ENCODE assay signal across 26 cellular contexts in the genomic region with DNA sequence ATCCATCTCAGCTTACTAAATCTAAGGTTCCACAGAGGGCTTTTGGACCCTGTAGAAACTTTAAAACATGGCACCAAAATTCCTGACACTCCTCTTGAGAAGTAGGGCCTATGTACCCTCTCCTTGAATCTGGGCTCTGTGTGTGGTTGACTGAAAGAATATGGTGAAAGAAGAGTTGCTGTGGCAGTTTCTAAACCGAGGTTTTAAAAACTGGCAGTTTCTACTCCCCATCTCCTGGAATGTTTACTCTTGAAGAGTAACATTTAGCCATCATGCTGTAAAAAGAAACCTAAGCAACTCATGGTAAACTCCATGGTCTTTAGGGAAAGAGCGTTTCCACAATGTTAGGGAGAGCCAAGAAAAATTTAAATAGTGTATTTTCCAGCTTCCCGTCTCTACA. TPM values are rescaled to one million over a fixed set of nuclear protein-coding genes. Genes with fewer than 3 reads are reported as not detected.
DNase-seq lines count a peak whose midpoint lies in the region; ATAC-seq and TF ChIP-seq lines count a peak whose summit lies in the region.
"Had no signal": no experiment of that assay in that cellular context is flagged by ENCODE, and none has a peak within 500 bp of the region (broad histone marks: within the 10 kb centered on the region; RNA-seq: fewer than 3 reads in every experiment).

No MANE protein-coding gene starts in this region.

- H3K9me3 Mint-ChIP-seq in MCF 10A (ENCODE audit: unreplicated experiment): no peaks in the 10 kb centered on the region
- no peaks in the 10 kb centered on the region for H3K9me3 Mint-ChIP-seq in WTC11
- H3K9me3 Mint-ChIP-seq in activated naive CD8-positive, alpha-beta T cell treated with anti-CD3 and anti-CD28 coated beads, Interleukin-2, amount 50 U/mL, for 24 hours: no peaks in the 10 kb centered on the region
- H3K9me3 Mint-ChIP-seq: CD14-positive monocyte; CD4-positive, alpha-beta T cell; CD8-positive, alpha-beta memory T cell; GM23338; H9; HFFc6 had no signal

- BruUV-seq in MCF 10A (replicated peaks; lab: Mats Ljungman, UMichigan): no TSS peak

- H3K27me3 ChIP-seq in breast epithelium (no peaks in the 10 kb centered on the region), esophagus squamous epithelium (no peaks in the 10 kb centered on the region), suprapubic skin (no peaks in the 10 kb centered on the region)
- H3K27me3 ChIP-seq: BE2C; BLaER1 treated with 17β-estradiol and CSF1 and Interleukin-3, amounts not matched to agents 10 nM and 100 nM had no signal

- intact Hi-C loops in breast epithelium (cut with DNase I; ENCODE audit: low total_unique reads): no loop called here
- intact Hi-C loops in MCF 10A (cut with micrococcal nuclease): no loop called here
- intact Hi-C loops in esophagus squamous epithelium (cut with DNase I): no loop called here

- H3K4me3 Mint-ChIP-seq in MCF 10A (ENCODE audit: unreplicated experiment) (no peak overlapping the region), WTC11 (no peak overlapping the region)
- no peak overlapping the region for H3K4me3 Mint-ChIP-seq in activated naive CD8-positive, alpha-beta T cell treated with anti-CD3 and anti-CD28 coated beads, Interleukin-2, amount 50 U/mL, for 24 hours
- H3K4me3 Mint-ChIP-seq: CD14-positive monocyte; CD4-positive, alpha-beta T cell; GM23338; H9; HFFc6 had no signal

- WGBS in esophagus squamous epithelium, 2 donors: 95 to 100% methylated on average over 3 of the region's 3 CpGs
- WGBS in suprapubic skin: 93% methylated on average over 3 of the region's 3 CpGs

- TF ChIP-seq CTCF in breast epithelium (IDR thresholded peaks at IDR 0.05) (no peak), MCF 10A (IDR thresholded peaks at IDR 0.05; ENCODE audit: unreplicated experiment) (no peak), WTC11 (IDR thresholded peaks at IDR 0.05) (no peak), esophagus squamous epithelium (IDR thresholded peaks at IDR 0.05) (no peak), suprapubic skin (IDR thresholded peaks at IDR 0.05) (no peak)

- CTCF ChIA-PET in MCF 10A (lab: Yijun Ruan, JAX) (interaction anchor here (0.6 to 6.6 kb wide), 3 partner anchors 137 to 1236 kb away, joined by 3 to 36 read pairs (median 3); partner anchors contain the start of gene PDZK1IP1), WTC11 (lab: Charles Lee) (no interaction called here)

- H3K27me3 Mint-ChIP-seq in MCF 10A (ENCODE audit: insufficient read depth, unreplicated experiment) (no peaks in the 10 kb centered on the region), WTC11 (ENCODE audit: low read depth) (no peaks in the 10 kb centered on the region)
- H3K27me3 Mint-ChIP-seq in activated naive CD8-positive, alpha-beta T cell treated with anti-CD3 and anti-CD28 coated beads, Interleukin-2, amount 50 U/mL, for 24 hours: no peaks in the 10 kb centered on the region
- H3K27me3 Mint-ChIP-seq: CD4-positive, alpha-beta T cell; CD8-positive, alpha-beta memory T cell had no signal

- no peaks in the 10 kb centered on the region for H3K36me3 Mint-ChIP-seq in MCF 10A (ENCODE audit: insufficient read depth, unreplicated experiment)
- no peaks in the 10 kb centered on the region for H3K36me3 Mint-ChIP-seq in WTC11
- H3K36me3 Mint-ChIP-seq in activated naive CD8-positive, alpha-beta T cell treated with anti-CD3 and anti-CD28 coated beads, Interleukin-2, amount 50 U/mL, for 24 hours (ENCODE audit: low read depth): no peaks in the 10 kb centered on the region
- H3K36me3 Mint-ChIP-seq: CD14-positive monocyte; CD8-positive, alpha-beta memory T cell had no signal

- H3K4me1 Mint-ChIP-seq in MCF 10A (ENCODE audit: insufficient read depth, unreplicated experiment) (no peaks in the 10 kb centered on the region), WTC11 (no peaks in the 10 kb centered on the region)
- no peaks in the 10 kb centered on the region for H3K4me1 Mint-ChIP-seq in activated naive CD8-positive, alpha-beta T cell treated with anti-CD3 and anti-CD28 coated beads, Interleukin-2, amount 50 U/mL, for 24 hours
- H3K4me1 Mint-ChIP-seq: CD14-positive monocyte; CD8-positive, alpha-beta memory T cell; GM23338 had no signal

- TF ChIP-seq EP300 in suprapubic skin (IDR thresholded peaks at IDR 0.05): no peak

- no peak for DNase-seq in breast epithelium (ENCODE audit: low spot score in 2 of 2)
- no peak for DNase-seq in MCF 10A (ENCODE audit: unreplicated experiment)
- no peak for DNase-seq in WTC11 (ENCODE audit: low spot score)
- DNase-seq in esophagus squamous epithelium (lab: John Stamatoyannopoulos, UW): no peak
- DNase-seq in suprapubic skin (ENCODE audit: low spot score in 2 of 2): no peak
- DNase-seq in amygdala (lab: John Stamatoyannopoulos, UW): no peak
- DNase-seq in activated naive CD8-positive, alpha-beta T cell treated with anti-CD3 and anti-CD28 coated beads, Interleukin-2, amount 50 U/mL, for 24 hours: no peak
- DNase-seq: 8988T; ACHN; AML-193; BE2C; CD4-positive, alpha-beta T cell; CD8-positive, alpha-beta memory T cell; DMS 273 treated with DMSO at 0.1 percent for 48 hours; DMS79; EL; GDM1; H9; HFFc6 had no signal

- ATAC-seq in WTC11 (no peak), SK-N-SH treated with all-trans-retinoic acid at 6 μM for 48 hours (no peak)
- ATAC-seq in activated naive CD8-positive, alpha-beta T cell treated with anti-CD3 and anti-CD28 coated beads, Interleukin-2, amount 50 U/mL, for 24 hours: no peak
- ATAC-seq: A549, GM12878, GM23338, HCT116 had no signal

- H3K27ac ChIP-seq in breast epithelium (peak overlapping the region; percentile 33 to 41), esophagus squamous epithelium (peak overlapping the region in 3 of 4 donors; percentile 21 to 77 (median 67)), suprapubic skin (peak overlapping the region; percentile 50)
- H3K27ac ChIP-seq: A549; BLaER1 treated with 17β-estradiol and CSF1 and Interleukin-3, amounts not matched to agents 10 nM and 100 nM had no signal

- H3K9me3 ChIP-seq in breast epithelium (no peaks in the 10 kb centered on the region), esophagus squamous epithelium (no peaks in the 10 kb centered on the region), suprapubic skin (no peaks in the 10 kb centered on the region)
- H3K9me3 ChIP-seq: A549; BE2C; BLaER1 treated with 17β-estradiol and CSF1 and Interleukin-3, amounts not matched to agents 10 nM and 100 nM had no signal

- H3K4me1 ChIP-seq in breast epithelium (no peaks in the 10 kb centered on the region), esophagus squamous epithelium (peaks cover 9 to 60% (median 16%) of the 10 kb centered on the region in 3 donors), suprapubic skin (peaks cover 21% of the 10 kb centered on the region)
- H3K4me1 ChIP-seq: BE2C had no signal

- H3K4me3 ChIP-seq in breast epithelium (no peak overlapping the region), esophagus squamous epithelium (no peak overlapping the region), suprapubic skin (no peak overlapping the region)
- H3K4me3 ChIP-seq: A549; BLaER1 treated with 17β-estradiol and CSF1 and Interleukin-3, amounts not matched to agents 10 nM and 100 nM; GM12878; GM23338 had no signal

- no peak for TF ChIP-seq POLR2A in breast epithelium (IDR thresholded peaks at IDR 0.05)
- no peak for TF ChIP-seq POLR2A in esophagus squamous epithelium (IDR thresholded peaks at IDR 0.05)
- TF ChIP-seq POLR2A in suprapubic skin (IDR thresholded peaks at IDR 0.05): no peak

- no peak overlapping the region for H3K27ac Mint-ChIP-seq in MCF 10A (ENCODE audit: low read depth, unreplicated experiment)
- peak overlapping the region; percentile 36; the same call in 1 of the 2 replicates for H3K27ac Mint-ChIP-seq in WTC11
- no peak overlapping the region for H3K27ac Mint-ChIP-seq in activated naive CD8-positive, alpha-beta T cell treated with anti-CD3 and anti-CD28 coated beads, Interleukin-2, amount 50 U/mL, for 24 hours
- H3K27ac Mint-ChIP-seq: CD14-positive monocyte; CD4-positive, alpha-beta T cell; GM23338; H9; HFFc6 had no signal

- H3K36me3 ChIP-seq in breast epithelium: no peaks in the 10 kb centered on the region
- no peaks in the 10 kb centered on the region for H3K36me3 ChIP-seq in esophagus squamous epithelium
- no peaks in the 10 kb centered on the region for H3K36me3 ChIP-seq in suprapubic skin
- H3K36me3 ChIP-seq: BE2C; BLaER1 treated with 17β-estradiol and CSF1 and Interleukin-3, amounts not matched to agents 10 nM and 100 nM had no signal

- POLR2A ChIA-PET in MCF 10A (lab: Yijun Ruan, JAX) (no interaction called here), WTC11 (lab: Charles Lee) (no interaction called here)

TF ChIP-seq in WTC11, 78 proteins besides CTCF, POLR2A, EP300 and RAD21 (continues in another document):
- TF ChIP-seq HMGA2 (CRISPR knock-in tag; IDR thresholded peaks at IDR 0.05) (no peak), ZNF416 (CRISPR knock-in tag; IDR thresholded peaks at IDR 0.05) (no peak), IRF2 (CRISPR knock-in tag; IDR thresholded peaks at IDR 0.05; ENCODE audit: borderline replicate concordance, low read depth) (no peak)

TF ChIP-seq in SK-N-SH treated with all-trans-retinoic acid at 6 μM for 48 hours, 23 proteins besides CTCF, POLR2A, EP300 and RAD21 (continues in another document):
- TF ChIP-seq ZFP30 (CRISPR knock-in tag; IDR thresholded peaks at IDR 0.05): no peak
- TF ChIP-seq ESRRG (CRISPR knock-in tag; IDR thresholded peaks at IDR 0.05): no peak
- no peak for TF ChIP-seq TCF4 (CRISPR knock-in tag; IDR thresholded peaks at IDR 0.05; ENCODE audit: borderline replicate concordance)
- TF ChIP-seq BACH2 (CRISPR knock-in tag; IDR thresholded peaks at IDR 0.05; ENCODE audit: borderline replicate concordance): no peak
- no peak for TF ChIP-seq OSR1 (CRISPR knock-in tag; IDR thresholded peaks at IDR 0.05)
- TF ChIP-seq ZNF70 (CRISPR knock-in tag; IDR thresholded peaks at IDR 0.05): no peak
- no peak for TF ChIP-seq ZFP3 (CRISPR knock-in tag; IDR thresholded peaks at IDR 0.05)
- no peak for TF ChIP-seq ZNF8 (CRISPR knock-in tag; IDR thresholded peaks at IDR 0.05)

RNA-seq across cellular contexts. Expression of gene CMPK1, which starts 4.6 kb away (rescaled TPM):
- total RNA-seq in breast epithelium (100 to 1,000 TPM in 2 of 3 donors, 10 to 100 TPM in 1; 83.6 to 177 (median 130) TPM), MCF 10A (2022) (106 and 113 TPM in 2 replicates), WTC11 (2021) (35.6 to 37.1 TPM (median 36.3 TPM) in 3 replicates), esophagus squamous epithelium (100 to 1,000 TPM; 124 to 177 (median 133) TPM), suprapubic skin (10 to 100 TPM; 69.4 to 94.4 (median 81.6) TPM)

RNA-seq across cellular contexts. Expression of gene STIL, which starts 15.0 kb away (rescaled TPM):
- total RNA-seq in breast epithelium: 1 to 10 TPM; 2.3 to 4.8 (median 3.2) TPM
- 8.8 and 12.6 TPM in 2 replicates for total RNA-seq in MCF 10A (2022)
- 24.0 to 29.7 TPM (median 24.1 TPM) in 3 replicates for total RNA-seq in WTC11 (2021)
- total RNA-seq in esophagus squamous epithelium: 10 to 100 TPM in 1 of 4 donors, 1 to 10 TPM in 3; 4.2 to 15.1 (median 6.8) TPM
- total RNA-seq in suprapubic skin: 1 to 10 TPM; 2.8 to 4.2 (median 4.0) TPM
